In genomic region chr9:30943446-30944232, GRCh38 we compare ENCODE assay signal across 23 cellular contexts.
DNase-seq lines count a peak whose midpoint lies in the region; ATAC-seq, FAIRE-seq and TF ChIP-seq lines count a peak whose summit lies in the region.
"Had no signal": no experiment of that assay in that cellular context is flagged by ENCODE, and none has a peak within 500 bp of the region (broad histone marks: within the 10 kb centered on the region; RNA-seq: fewer than 3 reads in every experiment).

No MANE protein-coding gene starts in this region.

- H3K36me3 ChIP-seq in Karpas-422 (ENCODE audit: insufficient read depth, low read length) (no peaks in the 10 kb centered on the region), small intestine (ENCODE audit: control insufficient read depth in 2 of 2, insufficient read depth in 2 of 2, low read length in 2 of 2) (no peaks in the 10 kb centered on the region)
- H3K36me3 ChIP-seq: BLaER1, HAP-1 had no signal

- no peaks in the 10 kb centered on the region for H4K20me1 ChIP-seq in Karpas-422 (ENCODE audit: insufficient read depth, low read depth, low read length)
- H4K20me1 ChIP-seq: BLaER1 had no signal

- H3K9me2 ChIP-seq in Karpas-422 (replicated peaks; ENCODE audit: insufficient read depth, low read length) = no peaks in the 10 kb centered on the region

- no peak overlapping the region for H3K4me3 Mint-ChIP-seq in chondrocyte (ENCODE audit: unreplicated experiment)
- H3K4me3 Mint-ChIP-seq in stimulated activated memory B cell treated with anti-CD40 and anti-IgM and Interleukin-4, amounts not matched to agents 10 μg/mL and 1 μg/mL and 100 μg/mL, for 72 hours = no peak overlapping the region
- H3K4me3 Mint-ChIP-seq: CD4-positive, alpha-beta T cell had no signal

- H2AFZ ChIP-seq in Karpas-422 (ENCODE audit: low read length) = no peak overlapping the region
- H2AFZ ChIP-seq: GM23248 had no signal

- H3K4me1 ChIP-seq in Karpas-422 (ENCODE audit: low read length) = no peaks in the 10 kb centered on the region
- H3K4me1 ChIP-seq in small intestine (ENCODE audit: control insufficient read depth in 2 of 2, insufficient read depth in 1 of 2, low read depth in 1 of 2, low read length in 1 of 2) = no peaks in the 10 kb centered on the region
- H3K4me1 ChIP-seq: BLaER1, HAP-1 had no signal

- no peak overlapping the region for H3K4me2 ChIP-seq in Karpas-422 (ENCODE audit: low read depth, low read length, poor library complexity, severe bottlenecking)
- H3K4me2 ChIP-seq: BLaER1 had no signal

- H3K9me3 ChIP-seq in Karpas-422 (ENCODE audit: low read length) = no peaks in the 10 kb centered on the region
- H3K9me3 ChIP-seq in small intestine (ENCODE audit: control insufficient read depth, low read depth) = no peaks in the 10 kb centered on the region
- H3K9me3 ChIP-seq: BLaER1, HAP-1 had no signal

- H3K9me3 Mint-ChIP-seq in chondrocyte (ENCODE audit: low read depth) = peaks cover 13% of the 10 kb centered on the region
- peaks cover 8% of the 10 kb centered on the region for H3K9me3 Mint-ChIP-seq in stimulated activated memory B cell treated with anti-CD40 and anti-IgM and Interleukin-4, amounts not matched to agents 10 μg/mL and 1 μg/mL and 100 μg/mL, for 72 hours
- H3K9me3 Mint-ChIP-seq: CD4-positive, alpha-beta T cell had no signal

- no peak overlapping the region for H3K9ac ChIP-seq in Karpas-422 (ENCODE audit: low read length)
- H3K9ac ChIP-seq: BLaER1, GM23248 had no signal

- H3K27me3 Mint-ChIP-seq in chondrocyte (ENCODE audit: low read depth) = no peaks in the 10 kb centered on the region
- H3K27me3 Mint-ChIP-seq in stimulated activated memory B cell treated with anti-CD40 and anti-IgM and Interleukin-4, amounts not matched to agents 10 μg/mL and 1 μg/mL and 100 μg/mL, for 72 hours = no peaks in the 10 kb centered on the region
- H3K27me3 Mint-ChIP-seq: CD4-positive, alpha-beta T cell had no signal

- TF ChIP-seq CTCF in chondrocyte (IDR thresholded peaks at IDR 0.05) = no peak

- 87 to 90% (median 89%) methylated on average over 21 of the region's 21 CpGs for WGBS in small intestine, 3 donors

- no peaks in the 10 kb centered on the region for H3K79me2 ChIP-seq in Karpas-422 (ENCODE audit: low read length)

- H3K4me1 Mint-ChIP-seq in chondrocyte (ENCODE audit: low read depth) = no peaks in the 10 kb centered on the region
- H3K4me1 Mint-ChIP-seq in stimulated activated memory B cell treated with anti-CD40 and anti-IgM and Interleukin-4, amounts not matched to agents 10 μg/mL and 1 μg/mL and 100 μg/mL, for 72 hours = no peaks in the 10 kb centered on the region

- H3K27ac Mint-ChIP-seq in chondrocyte (ENCODE audit: unreplicated experiment) = no peak overlapping the region
- no peak overlapping the region for H3K27ac Mint-ChIP-seq in stimulated activated memory B cell treated with anti-CD40 and anti-IgM and Interleukin-4, amounts not matched to agents 10 μg/mL and 1 μg/mL and 100 μg/mL, for 72 hours
- H3K27ac Mint-ChIP-seq: CD4-positive, alpha-beta T cell had no signal

- no peak overlapping the region for H3K4me3 ChIP-seq in Karpas-422 (ENCODE audit: low read length)
- no peak overlapping the region for H3K4me3 ChIP-seq in small intestine (ENCODE audit: low read depth in 1 of 2, low read length in 2 of 2)
- H3K4me3 ChIP-seq: BLaER1, GM12878, GM23248, HAP-1 had no signal

- peak; percentile 42 for DNase-seq in Karpas-422
- peak; percentile 74 for DNase-seq in chondrocyte (ENCODE audit: low spot score)
- peak; percentile 83 for DNase-seq in mesenteric fat pad (ENCODE audit: low spot score)
- no peak for DNase-seq in T-helper 9 cell
- DNase-seq in small intestine = no peak
- DNase-seq: CD4-positive, alpha-beta T cell; COR-L47; DMS79; GM23248; KBM-7; NCI-H1092 treated with DMSO at 0.1 percent for 48 hours; NCI-H146; NCI-H2029 treated with DMSO at 0.1 percent for 48 hours; NCI-H345; NCI-H524 treated with DMSO at 0.1 percent for 48 hours; NCI-H82; SHP77 had no signal

- H3K36me3 Mint-ChIP-seq in chondrocyte (ENCODE audit: low read depth) = no peaks in the 10 kb centered on the region
- no peaks in the 10 kb centered on the region for H3K36me3 Mint-ChIP-seq in stimulated activated memory B cell treated with anti-CD40 and anti-IgM and Interleukin-4, amounts not matched to agents 10 μg/mL and 1 μg/mL and 100 μg/mL, for 72 hours

- H3K27ac ChIP-seq in Karpas-422 (ENCODE audit: low read length) (no peak overlapping the region), small intestine (ENCODE audit: low read depth in 1 of 2, low read length in 1 of 2) (no peak overlapping the region)
- H3K27ac ChIP-seq: BLaER1, GM23248, HL-60 had no signal

- H3K27me3 ChIP-seq in Karpas-422 (ENCODE audit: low read length) (no peaks in the 10 kb centered on the region), small intestine (ENCODE audit: control insufficient read depth in 2 of 2, insufficient read depth in 2 of 2, low read length in 2 of 2) (no peaks in the 10 kb centered on the region)
- H3K27me3 ChIP-seq: BLaER1 had no signal

- peak; percentile 16 for ATAC-seq in stimulated activated memory B cell treated with anti-CD40 and anti-IgM and Interleukin-4, amounts not matched to agents 10 μg/mL and 1 μg/mL and 100 μg/mL, for 72 hours
- ATAC-seq in HG02884 (IDR thresholded peaks at IDR 0.05; ENCODE audit: unreplicated experiment) = no peak
- ATAC-seq: GM12878 had no signal

- no peak for FAIRE-seq in small intestine (lab: Jason Lieb, UNC)
- FAIRE-seq: GM12878 had no signal

Comparison
In these comparisons a context has a peak if more than half of its experiments do, and no peak if none do; other contexts are left out.
1. DNase-seq: peak in Karpas-422 (single experiment), chondrocyte (single experiment) and mesenteric fat pad (single experiment); none in T-helper 9 cell (single experiment) and small intestine (single experiment).